8 cellular contexts compared by ENCODE assay signal in genomic region chr14:30283822-30284446, GRCh38.
A peak's percentile ranks its signal among the peaks of the same experiment; 100 is the strongest.
DNase-seq lines count a peak whose midpoint lies in the region; ATAC-seq and TF ChIP-seq lines count a peak whose summit lies in the region.

No MANE protein-coding gene starts in this region.

- H3K27ac ChIP-seq in SK-N-MC = no peak overlapping the region
- H3K27ac ChIP-seq in ascending aorta = no peak overlapping the region

- intact Hi-C loops in ascending aorta (cut with DNase I) = no loop called here

- no peaks in the 10 kb centered on the region for H3K4me1 ChIP-seq in ascending aorta

- ATAC-seq in HG03039 (IDR thresholded peaks at IDR 0.05; ENCODE audit: unreplicated experiment) (no peak), HG03457 (IDR thresholded peaks at IDR 0.05; ENCODE audit: unreplicated experiment) (no peak)

- H3K9me3 Mint-ChIP-seq in glutamatergic neuron (ENCODE audit: unreplicated experiment) = no peaks in the 10 kb centered on the region

- H3K27me3 ChIP-seq in ascending aorta = no peaks in the 10 kb centered on the region

- H3K4me1 Mint-ChIP-seq in glutamatergic neuron (ENCODE audit: low read depth, unreplicated experiment) = no peaks in the 10 kb centered on the region

- H3K9ac ChIP-seq in SK-N-MC (ENCODE audit: insufficient read length) = no peak overlapping the region

- H3K36me3 ChIP-seq in SK-N-MC (ENCODE audit: insufficient read depth, low read length) (no peaks in the 10 kb centered on the region), ascending aorta (no peaks in the 10 kb centered on the region)

- H3K4me3 ChIP-seq in HFF-Myc (replicated peaks; ENCODE audit: low read depth, low read length) (no peak overlapping the region), SK-N-MC (no peak overlapping the region), ascending aorta (no peak overlapping the region)

- no peaks in the 10 kb centered on the region for H3K9me3 ChIP-seq in SK-N-MC (ENCODE audit: low read depth, low read length)
- H3K9me3 ChIP-seq in ascending aorta = no peaks in the 10 kb centered on the region

- peak; percentile 23 to 33 for DNase-seq in SHP77 (lab: John Stamatoyannopoulos, UW)
- no peak for DNase-seq in SHP77 treated with DMSO at 0.1 percent for 48 hours (lab: John Stamatoyannopoulos, UW)
- DNase-seq in HFF-Myc (ENCODE audit: extremely low read depth, low read depth) = peak; percentile 25
- peak; percentile 3 for DNase-seq in SK-N-MC (ENCODE audit: low read depth, low spot score)
- DNase-seq in glutamatergic neuron = peak; percentile 41
- no peak for DNase-seq in ascending aorta (ENCODE audit: low spot score in 2 of 2)

- peaks cover 3% of the 10 kb centered on the region for H3K27me3 Mint-ChIP-seq in glutamatergic neuron (ENCODE audit: unreplicated experiment)

- no peaks in the 10 kb centered on the region for H3K36me3 Mint-ChIP-seq in glutamatergic neuron (ENCODE audit: unreplicated experiment)

- H3K27ac Mint-ChIP-seq in glutamatergic neuron (ENCODE audit: unreplicated experiment) = no peak overlapping the region

- no peak overlapping the region for H3K4me3 Mint-ChIP-seq in glutamatergic neuron (ENCODE audit: unreplicated experiment)

- TF ChIP-seq CTCF in HFF-Myc (IDR thresholded peaks at IDR 0.05; ENCODE audit: low read depth, low read length, missing control alignments) (peak; percentile 90), glutamatergic neuron (IDR thresholded peaks at IDR 0.05; ENCODE audit: partially characterized antibody, unreplicated experiment) (peak; percentile 70), ascending aorta (IDR thresholded peaks at IDR 0.05) (peak in 1 of 3 experiments; percentile 45)

Comparison
In these comparisons a context has a peak if more than half of its experiments do, and no peak if none do; other contexts are left out.
1. DNase-seq: peak in SHP77 (2 of 2), HFF-Myc (single experiment), SK-N-MC (single experiment) and glutamatergic neuron (single experiment); none in SHP77 treated with DMSO at 0.1 percent for 48 hours (single experiment) and ascending aorta (0 of 2).